In genomic region chr9:36985061-36985768, GRCh38 we compare ENCODE assay signal across 19 cellular contexts. TPM values are rescaled to one million over a fixed set of nuclear protein-coding genes. Genes with fewer than 3 reads are reported as not detected.
A peak's percentile ranks its signal among the peaks of the same experiment; 100 is the strongest.
DNase-seq lines count a peak whose midpoint lies in the region; ATAC-seq and TF ChIP-seq lines count a peak whose summit lies in the region.
"Had no signal": no experiment of that assay in that cellular context is flagged by ENCODE, and none has a peak within 500 bp of the region (broad histone marks: within the 10 kb centered on the region; RNA-seq: fewer than 3 reads in every experiment).

No MANE protein-coding gene starts in this region.

- no peak overlapping the region for H3K27ac Mint-ChIP-seq in endodermal cell
- H3K27ac Mint-ChIP-seq: activated T-helper 1 cell treated with anti-CD3 and anti-CD28 coated beads, Interleukin-12 subunit alpha, Interleukin-12 subunit beta, Interleukin-2, Interleukin-4 antibody, amounts not matched to agents 30 ng/mL and 10 ng/mL and 1 ng/mL, durations not matched to agents 14 hours and 24 hours and 36 hours; stimulated activated effector memory CD8-positive, alpha-beta T cell treated with anti-CD3 and anti-CD28 coated beads, Interleukin-12 subunit alpha, Interleukin-12 subunit beta, amount 100 ng/mL, for 72 hours had no signal

- 37 to 45% methylated on average over 7 to 15 of the region's 15 CpGs for WGBS in endodermal cell (ENCODE audit: insufficient coverage in 1 of 2, insufficient read length in 1 of 2), 2 experiments

- TF ChIP-seq CTCF in endodermal cell (conservative IDR thresholded peaks at IDR 0.05) = no peak

- peaks cover 56% of the 10 kb centered on the region for H3K27me3 Mint-ChIP-seq in activated T-cell treated with anti-CD3 and anti-CD28 coated beads, Interleukin-2, amount 50 U/mL, for 4 hours (ENCODE audit: low read depth)
- peaks cover 95% of the 10 kb centered on the region for H3K27me3 Mint-ChIP-seq in endodermal cell (ENCODE audit: insufficient read depth)

- no peak for ATAC-seq in activated T-cell treated with anti-CD3 and anti-CD28 coated beads, Interleukin-2, amount 50 U/mL, for 4 hours
- ATAC-seq in HG02678 (IDR thresholded peaks at IDR 0.05; ENCODE audit: unreplicated experiment) = no peak
- ATAC-seq: HCT116; stimulated activated effector memory CD8-positive, alpha-beta T cell treated with anti-CD3 and anti-CD28 coated beads, Interleukin-12 subunit alpha, Interleukin-12 subunit beta, amount 100 ng/mL, for 72 hours had no signal

- H3K36me3 Mint-ChIP-seq in activated T-cell treated with anti-CD3 and anti-CD28 coated beads, Interleukin-2, amount 50 U/mL, for 4 hours (ENCODE audit: insufficient read depth) = no peaks in the 10 kb centered on the region
- no peaks in the 10 kb centered on the region for H3K36me3 Mint-ChIP-seq in endodermal cell (ENCODE audit: low read depth)
- H3K36me3 Mint-ChIP-seq: stimulated activated effector memory CD8-positive, alpha-beta T cell treated with anti-CD3 and anti-CD28 coated beads, Interleukin-12 subunit alpha, Interleukin-12 subunit beta, amount 100 ng/mL, for 72 hours had no signal

- no peaks in the 10 kb centered on the region for H3K36me3 ChIP-seq in endodermal cell (ENCODE audit: control insufficient read depth, insufficient read depth, low read length)
- H3K36me3 ChIP-seq: brain microvascular endothelial cell, esophagus squamous epithelium had no signal

- peaks cover 77% of the 10 kb centered on the region for H3K27me3 ChIP-seq in endodermal cell (ENCODE audit: control insufficient read depth, insufficient read depth, low read length, poor library complexity, severe bottlenecking)

- no peak for DNase-seq in activated T-cell treated with anti-CD3 and anti-CD28 coated beads, Interleukin-2, amount 50 U/mL, for 4 hours
- DNase-seq in activated T-cell treated with anti-CD3 and anti-CD28 coated beads for 4 hours (no peak), NCI-H2029 (lab: John Stamatoyannopoulos, UW) (peak; percentile 37), endodermal cell (peak; percentile 50), posterior vena cava (ENCODE audit: low spot score) (peak; percentile 55), substantia nigra (lab: John Stamatoyannopoulos, UW) (no peak), A172 (ENCODE audit: low spot score) (no peak)
- DNase-seq: activated CD4-positive, CD25-positive, alpha-beta regulatory T cell treated with anti-CD3 and anti-CD28 coated beads, Interleukin-2, amount 50 U/mL, for 72 hours; brain microvascular endothelial cell; esophagus squamous epithelium; IMR-90; midbrain; posterior cingulate gyrus had no signal

- peak overlapping the region; percentile 9 for H3K4me3 Mint-ChIP-seq in activated T-cell treated with anti-CD3 and anti-CD28 coated beads, Interleukin-2, amount 50 U/mL, for 4 hours
- peak overlapping the region; percentile 46 for H3K4me3 Mint-ChIP-seq in endodermal cell
- H3K4me3 Mint-ChIP-seq: activated T-helper 1 cell treated with anti-CD3 and anti-CD28 coated beads, Interleukin-12 subunit alpha, Interleukin-12 subunit beta, Interleukin-2, Interleukin-4 antibody, amounts not matched to agents 30 ng/mL and 10 ng/mL and 1 ng/mL, durations not matched to agents 14 hours and 24 hours and 36 hours; stimulated activated effector memory CD8-positive, alpha-beta T cell treated with anti-CD3 and anti-CD28 coated beads, Interleukin-12 subunit alpha, Interleukin-12 subunit beta, amount 100 ng/mL, for 72 hours had no signal

- no peak overlapping the region for H3K9ac ChIP-seq in endodermal cell (ENCODE audit: extremely low read depth, low read length, poor library complexity, severe bottlenecking)

- peaks cover 3% of the 10 kb centered on the region for H3K4me1 ChIP-seq in endodermal cell (ENCODE audit: control insufficient read depth, insufficient read depth, low read length)

- no peak overlapping the region for H3K27ac ChIP-seq in endodermal cell (ENCODE audit: low read depth, low read length)
- H3K27ac ChIP-seq in substantia nigra (ENCODE audit: low read depth, low read length, poor library complexity, severe bottlenecking) = no peak overlapping the region
- H3K27ac ChIP-seq: brain microvascular endothelial cell, esophagus squamous epithelium had no signal

- H3K9me3 ChIP-seq in endodermal cell (ENCODE audit: control insufficient read depth, low read length) = peaks cover 8% of the 10 kb centered on the region

- H3K4me3 ChIP-seq in endodermal cell (ENCODE audit: low read length) = no peak overlapping the region

- peaks cover 17% of the 10 kb centered on the region for H3K4me1 Mint-ChIP-seq in activated T-cell treated with anti-CD3 and anti-CD28 coated beads, Interleukin-2, amount 50 U/mL, for 4 hours (ENCODE audit: low read depth)
- peaks cover 25% of the 10 kb centered on the region for H3K4me1 Mint-ChIP-seq in endodermal cell

- H3K9me3 Mint-ChIP-seq in activated T-cell treated with anti-CD3 and anti-CD28 coated beads, Interleukin-2, amount 50 U/mL, for 4 hours = peaks cover 2% of the 10 kb centered on the region
- peaks cover 4% of the 10 kb centered on the region for H3K9me3 Mint-ChIP-seq in endodermal cell

- intact Hi-C loops in posterior vena cava (cut with DNase I) = no loop called here

RNA-seq across cellular contexts. Expression of gene PAX5, which starts 48.9 kb away (rescaled TPM):
- total RNA-seq in activated T-cell treated with anti-CD3 and anti-CD28 coated beads, Interleukin-2, amount 50 U/mL, for 4 hours = 1 to 10 TPM; 1.2 to 8.6 (median 1.7) TPM
- under 1 TPM in 1 of 2 donors, not detected in 1; 0.15 TPM for total RNA-seq in endodermal cell
- 0.75 TPM for polyA plus RNA-seq in endodermal cell (2013, experiment 1 of 2)
- polyA plus RNA-seq in endodermal cell (2013, experiment 2 of 2) = 1.6 TPM
- total RNA-seq in posterior vena cava = under 1 TPM; 0.46 to 0.67 TPM
- total RNA-seq in A172 (2014; rRNA removed; shearing (Covaris generic)) = 0.03 TPM in 1 of 2 replicates, not detected in the other
- total RNA-seq: dermis microvascular lymphatic vessel endothelial cell, G401, IMR-90 had no signal
- polyA plus RNA-seq: IMR-90 had no signal

Comparison
In these comparisons a context has a peak if more than half of its experiments do, and no peak if none do; other contexts are left out.
1. DNase-seq: peak in NCI-H2029 (single experiment), endodermal cell (single experiment) and posterior vena cava (single experiment); none in activated T-cell treated with anti-CD3 and anti-CD28 coated beads, Interleukin-2, amount 50 U/mL, for 4 hours (single experiment), activated T-cell treated with anti-CD3 and anti-CD28 coated beads for 4 hours (single experiment), substantia nigra (0 of 49) and A172 (single experiment).